ENCODE assay signal across 1 cellular context in the genomic region with DNA sequence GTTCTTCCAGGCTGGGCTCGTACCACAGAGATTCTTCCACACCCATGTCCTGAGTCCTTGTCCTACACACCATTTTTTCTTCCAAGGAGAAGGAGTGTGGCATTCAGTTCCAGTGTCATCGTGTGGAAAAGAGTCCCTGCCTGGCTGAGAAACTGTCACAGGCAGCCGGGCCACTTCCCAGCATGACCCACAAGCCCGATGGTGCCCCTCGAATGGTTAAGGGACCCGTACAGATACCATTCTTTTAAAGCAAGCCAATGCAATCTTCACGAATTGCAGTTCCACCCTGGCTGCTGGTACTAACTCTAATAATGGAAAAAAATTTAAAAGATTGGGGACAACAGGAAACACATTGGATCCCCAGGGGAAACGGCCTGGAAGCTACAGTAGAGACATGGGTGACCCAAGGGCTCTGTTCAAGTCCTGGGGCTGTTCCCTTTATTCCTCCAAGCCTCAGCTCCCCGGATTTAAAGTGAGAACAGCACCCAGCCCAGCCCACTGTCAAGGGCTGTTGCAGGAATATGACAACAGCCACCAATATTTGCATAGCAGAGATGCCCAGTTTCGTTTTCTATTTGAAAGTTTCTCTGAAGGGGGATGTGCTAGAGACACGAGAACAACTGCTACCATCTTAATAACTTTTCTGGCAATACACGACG.
TF ChIP-seq lines count a peak whose summit lies in the region.

No MANE protein-coding gene starts in this region.

TF ChIP-seq in HEK293, 187 proteins besides CTCF, POLR2A, EP300 and RAD21 (continued from another document):
- peak; percentile 90; the same call in 1 of the 2 replicates for TF ChIP-seq ZBTB48 (tag by site-specific recombination; IDR thresholded peaks at IDR 0.05)
- peak; percentile 55 for TF ChIP-seq ZBTB8A (tag by site-specific recombination; IDR thresholded peaks at IDR 0.05)
- peak; percentile 100 for TF ChIP-seq ZNF341 (tag by site-specific recombination; IDR thresholded peaks at IDR 0.05; ENCODE audit: low read depth)
- 0 out of 2 replicates have a peak, but pooled peaks have one; percentile 6 for TF ChIP-seq ZSCAN30 (tag by site-specific recombination; IDR thresholded peaks at IDR 0.05)
